Comparison of ENCODE assay signal across 1 cellular context in genomic region chr12:63149884-63150254, GRCh38.
TF ChIP-seq lines count a peak whose summit lies in the region.

No MANE protein-coding gene starts in this region.

TF ChIP-seq in SK-N-SH, 30 proteins besides CTCF, POLR2A, EP300 and RAD21 (continued from another document):
- TF ChIP-seq, protein P1, sequence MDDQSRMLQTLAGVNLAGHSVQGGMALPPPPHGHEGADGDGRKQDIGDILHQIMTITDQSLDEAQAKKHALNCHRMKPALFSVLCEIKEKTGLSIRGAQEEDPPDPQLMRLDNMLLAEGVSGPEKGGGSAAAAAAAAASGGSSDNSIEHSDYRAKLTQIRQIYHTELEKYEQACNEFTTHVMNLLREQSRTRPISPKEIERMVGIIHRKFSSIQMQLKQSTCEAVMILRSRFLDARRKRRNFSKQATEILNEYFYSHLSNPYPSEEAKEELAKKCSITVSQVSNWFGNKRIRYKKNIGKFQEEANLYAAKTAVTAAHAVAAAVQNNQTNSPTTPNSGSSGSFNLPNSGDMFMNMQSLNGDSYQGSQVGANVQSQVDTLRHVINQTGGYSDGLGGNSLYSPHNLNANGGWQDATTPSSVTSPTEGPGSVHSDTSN (IDR thresholded peaks at IDR 0.05), result no peak
- TF ChIP-seq SMC3 (IDR thresholded peaks at IDR 0.05; ENCODE audit: low read depth, low read length) (no peak), NFIC (IDR thresholded peaks at IDR 0.05; ENCODE audit: borderline replicate concordance) (no peak), ELF1 (IDR thresholded peaks at IDR 0.05) (no peak), SIN3A (IDR thresholded peaks at IDR 0.05; ENCODE audit: borderline replicate concordance, low read depth, low read length) (no peak), FOXM1 (IDR thresholded peaks at IDR 0.05; ENCODE audit: low read depth) (no peak), JUND (IDR thresholded peaks at IDR 0.05) (no peak), CHD2 (IDR thresholded peaks at IDR 0.05; ENCODE audit: low read length, partially characterized antibody) (no peak), MEF2A (IDR thresholded peaks at IDR 0.05; ENCODE audit: borderline replicate concordance, low read depth) (no peak), TCF12 (IDR thresholded peaks at IDR 0.05) (no peak), GATA2 (CRISPR knock-in tag; IDR thresholded peaks at IDR 0.05) (no peak), POLR2AphosphoS5 (IDR thresholded peaks at IDR 0.05; ENCODE audit: low read depth, low read length) (no peak), USF1 (IDR thresholded peaks at IDR 0.05; ENCODE audit: borderline replicate concordance, low read depth) (no peak), RCOR1 (IDR thresholded peaks at IDR 0.05; ENCODE audit: low read length) (no peak)
- TF ChIP-seq, protein P2, sequence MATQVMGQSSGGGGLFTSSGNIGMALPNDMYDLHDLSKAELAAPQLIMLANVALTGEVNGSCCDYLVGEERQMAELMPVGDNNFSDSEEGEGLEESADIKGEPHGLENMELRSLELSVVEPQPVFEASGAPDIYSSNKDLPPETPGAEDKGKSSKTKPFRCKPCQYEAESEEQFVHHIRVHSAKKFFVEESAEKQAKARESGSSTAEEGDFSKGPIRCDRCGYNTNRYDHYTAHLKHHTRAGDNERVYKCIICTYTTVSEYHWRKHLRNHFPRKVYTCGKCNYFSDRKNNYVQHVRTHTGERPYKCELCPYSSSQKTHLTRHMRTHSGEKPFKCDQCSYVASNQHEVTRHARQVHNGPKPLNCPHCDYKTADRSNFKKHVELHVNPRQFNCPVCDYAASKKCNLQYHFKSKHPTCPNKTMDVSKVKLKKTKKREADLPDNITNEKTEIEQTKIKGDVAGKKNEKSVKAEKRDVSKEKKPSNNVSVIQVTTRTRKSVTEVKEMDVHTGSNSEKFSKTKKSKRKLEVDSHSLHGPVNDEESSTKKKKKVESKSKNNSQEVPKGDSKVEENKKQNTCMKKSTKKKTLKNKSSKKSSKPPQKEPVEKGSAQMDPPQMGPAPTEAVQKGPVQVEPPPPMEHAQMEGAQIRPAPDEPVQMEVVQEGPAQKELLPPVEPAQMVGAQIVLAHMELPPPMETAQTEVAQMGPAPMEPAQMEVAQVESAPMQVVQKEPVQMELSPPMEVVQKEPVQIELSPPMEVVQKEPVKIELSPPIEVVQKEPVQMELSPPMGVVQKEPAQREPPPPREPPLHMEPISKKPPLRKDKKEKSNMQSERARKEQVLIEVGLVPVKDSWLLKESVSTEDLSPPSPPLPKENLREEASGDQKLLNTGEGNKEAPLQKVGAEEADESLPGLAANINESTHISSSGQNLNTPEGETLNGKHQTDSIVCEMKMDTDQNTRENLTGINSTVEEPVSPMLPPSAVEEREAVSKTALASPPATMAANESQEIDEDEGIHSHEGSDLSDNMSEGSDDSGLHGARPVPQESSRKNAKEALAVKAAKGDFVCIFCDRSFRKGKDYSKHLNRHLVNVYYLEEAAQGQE (IDR thresholded peaks at IDR 0.05; ENCODE audit: low read depth, low read length), result no peak
